25 cellular contexts compared by ENCODE assay signal in genomic region chr10:77080361-77081027, GRCh38.
"Had no signal": no experiment of that assay in that cellular context is flagged by ENCODE, and none has a peak within 500 bp of the region (broad histone marks: within the 10 kb centered on the region; RNA-seq: fewer than 3 reads in every experiment).

No MANE protein-coding gene starts in this region.

- H3K36me3 Mint-ChIP-seq: activated naive CD8-positive, alpha-beta T cell; immature natural killer cell; memory B cell; natural killer cell; stimulated activated naive B cell treated with anti-CD40 and anti-IgM and Interleukin-4, amounts not matched to agents 10 μg/mL and 1 μg/mL and 100 μg/mL, for 72 hours had no signal

- H3K27ac ChIP-seq: colonic mucosa, foreskin keratinocyte, heart left ventricle, ovary, prostate gland, sigmoid colon, VCaP had no signal

- H3K4me1 ChIP-seq: colonic mucosa, foreskin keratinocyte, prostate gland had no signal

- H3K36me3 ChIP-seq: colonic mucosa, heart left ventricle, ovary, prostate gland, tibial nerve had no signal

- H3K27me3 Mint-ChIP-seq: memory B cell; stimulated activated naive B cell treated with anti-CD40 and anti-IgM and Interleukin-4, amounts not matched to agents 10 μg/mL and 1 μg/mL and 100 μg/mL, for 72 hours had no signal

- H3K4me1 Mint-ChIP-seq: immature natural killer cell; memory B cell; natural killer cell; stimulated activated naive B cell treated with anti-CD40 and anti-IgM and Interleukin-4, amounts not matched to agents 10 μg/mL and 1 μg/mL and 100 μg/mL, for 72 hours had no signal

- H3K9me3 ChIP-seq: colonic mucosa, heart left ventricle, ovary, prostate gland, sigmoid colon, tibial nerve had no signal

- H3K9me3 Mint-ChIP-seq: immature natural killer cell; memory B cell; natural killer cell; stimulated activated naive B cell treated with anti-CD40 and anti-IgM and Interleukin-4, amounts not matched to agents 10 μg/mL and 1 μg/mL and 100 μg/mL, for 72 hours had no signal

- H3K4me3 Mint-ChIP-seq: activated naive CD8-positive, alpha-beta T cell; immature natural killer cell; memory B cell; natural killer cell; stimulated activated naive B cell treated with anti-CD40 and anti-IgM and Interleukin-4, amounts not matched to agents 10 μg/mL and 1 μg/mL and 100 μg/mL, for 72 hours had no signal

- H3K4me2 ChIP-seq: smooth muscle cell had no signal

- DNase-seq: activated CD4-positive, alpha-beta T cell treated with anti-CD3 and anti-CD28 coated beads for 4 hours; activated CD4-positive, alpha-beta T cell treated with anti-CD3 and anti-CD28 coated beads, Interleukin-2, amount 50 U/mL, for 4 hours; activated effector memory CD4-positive, alpha-beta T cell treated with Interleukin-2 at 50 U/mL for 16 hours; activated naive CD4-positive, alpha-beta T cell treated with Interleukin-2 at 50 U/mL for 16 hours; activated T-cell treated with anti-CD3 and anti-CD28 coated beads for 4 hours; cerebellar nuclear complex; colonic mucosa; dorsolateral prefrontal cortex; effector memory CD4-positive, alpha-beta T cell; erythroblast; foreskin keratinocyte; heart left ventricle; immature natural killer cell; natural killer cell; ovary; retina; sigmoid colon; stimulated activated CD4-positive, alpha-beta T cell treated with anti-CD3 and anti-CD28 coated beads, Interleukin-1b, Interleukin-23, amount 100 ng/mL, for 48 hours; stimulated activated naive B cell treated with anti-CD40 and anti-IgM and Interleukin-4, amounts not matched to agents 10 μg/mL and 1 μg/mL and 100 μg/mL, for 72 hours had no signal

- H3K4me3 ChIP-seq: colonic mucosa, dorsolateral prefrontal cortex, heart left ventricle, ovary, prostate gland, sigmoid colon, smooth muscle cell, tibial nerve had no signal

- H3K27me3 ChIP-seq: colonic mucosa, dorsolateral prefrontal cortex, foreskin keratinocyte, heart left ventricle, ovary, sigmoid colon, tibial nerve had no signal

- H3K27ac Mint-ChIP-seq: activated naive CD8-positive, alpha-beta T cell; immature natural killer cell; memory B cell; natural killer cell; stimulated activated naive B cell treated with anti-CD40 and anti-IgM and Interleukin-4, amounts not matched to agents 10 μg/mL and 1 μg/mL and 100 μg/mL, for 72 hours had no signal
